ENCODE assay signal across 12 cellular contexts in genomic region chr19:16323532-16323931, GRCh38. TPM values are rescaled to one million over a fixed set of nuclear protein-coding genes. Genes with fewer than 3 reads are reported as not detected.
DNase-seq lines count a peak whose midpoint lies in the region; TF ChIP-seq lines count a peak whose summit lies in the region.
"Had no signal": no experiment of that assay in that cellular context is flagged by ENCODE, and none has a peak within 500 bp of the region (broad histone marks: within the 10 kb centered on the region; RNA-seq: fewer than 3 reads in every experiment).

No MANE protein-coding gene starts in this region.

- peaks cover 0 to 29% (median 11%) of the 10 kb centered on the region in 8 donors for H3K9me3 Mint-ChIP-seq in CD4-positive, alpha-beta memory T cell
- H3K9me3 Mint-ChIP-seq in type B pancreatic cell, result no peaks in the 10 kb centered on the region
- H3K9me3 Mint-ChIP-seq: activated T-cell treated with anti-CD3 and anti-CD28 coated beads, Interleukin-2, amount 50 U/mL, for 4 hours had no signal

- POLR2A ChIA-PET in CD4-positive, alpha-beta memory T cell (lab: Charles Lee; ENCODE audit: partially characterized antibody), result interaction anchor here (0.6 to 32.3 kb wide), 12 partner anchors 8 to 253 kb away, joined by 3 to 6478 read pairs (median 12); partner anchors contain the start of genes FAM32A and TPM4

- TF ChIP-seq POLR2A in esophagus squamous epithelium (IDR thresholded peaks at IDR 0.05) (no peak), sigmoid colon (IDR thresholded peaks at IDR 0.05) (no peak)

- intact Hi-C loops in CD4-positive, alpha-beta memory T cell (cut with micrococcal nuclease), result loop anchor here (5.0 kb wide), 3 partner anchors 41 to 76 kb away; no protein-coding TSS in a partner anchor
- intact Hi-C loops in esophagus squamous epithelium (cut with DNase I), result no loop called here
- intact Hi-C loops in sigmoid colon (cut with DNase I), result no loop called here

- H3K27ac ChIP-seq in CD4-positive, alpha-beta memory T cell (ENCODE audit: low read depth, low read length), result peak overlapping the region; percentile 95
- H3K27ac ChIP-seq in KMS-11 (no peak overlapping the region), esophagus squamous epithelium (peak overlapping the region in 3 of 4 donors; percentile 67 to 96 (median 96)), sigmoid colon (peak overlapping the region; percentile 94 to 97 (median 97))

- H3K79me2 ChIP-seq in KMS-11 (ENCODE audit: insufficient read depth, low read depth), result no peaks in the 10 kb centered on the region

- TF ChIP-seq EP300 in sigmoid colon (IDR thresholded peaks at IDR 0.05), result no peak

- 65 to 84% methylated on average over 2 to 3 of the region's 4 CpGs for WGBS in esophagus squamous epithelium, 2 donors
- 69 to 89% methylated on average over 4 of the region's 4 CpGs for WGBS in sigmoid colon, 2 donors

- H3K27ac Mint-ChIP-seq in CD4-positive, alpha-beta memory T cell, result peak overlapping the region; percentile 96 to 98 (median 98)
- no peak overlapping the region for H3K27ac Mint-ChIP-seq in type B pancreatic cell

- DNase-seq in CD4-positive, alpha-beta memory T cell, result no peak
- DNase-seq in esophagus squamous epithelium (lab: John Stamatoyannopoulos, UW) (no peak), sigmoid colon (no peak), NCI-H69 (lab: John Stamatoyannopoulos, UW) (no peak), NCI-H2227 treated with DMSO at 0.1 percent for 48 hours (lab: John Stamatoyannopoulos, UW) (no peak), type B pancreatic cell (ENCODE audit: extremely low spot score, unreplicated experiment) (no peak)
- no peak for DNase-seq in central memory CD4-positive, alpha-beta T cell
- DNase-seq: activated T-cell treated with anti-CD3 and anti-CD28 coated beads, Interleukin-2, amount 50 U/mL, for 4 hours; NCI-H1417 treated with DMSO at 0.1 percent for 48 hours; NCI-H524 treated with DMSO at 0.1 percent for 48 hours had no signal

- no peak overlapping the region for H2AFZ ChIP-seq in KMS-11 (ENCODE audit: low read depth)

- peak overlapping the region; percentile 77 to 87 (median 83) for H3K4me3 Mint-ChIP-seq in CD4-positive, alpha-beta memory T cell
- no peak overlapping the region for H3K4me3 Mint-ChIP-seq in type B pancreatic cell

- peaks cover 10 to 59% (median 26%) of the 10 kb centered on the region in 4 donors for H3K4me1 Mint-ChIP-seq in CD4-positive, alpha-beta memory T cell
- no peaks in the 10 kb centered on the region for H3K4me1 Mint-ChIP-seq in type B pancreatic cell (ENCODE audit: unreplicated experiment)

- CTCF ChIA-PET in CD4-positive, alpha-beta memory T cell (lab: Charles Lee; ENCODE audit: partially characterized antibody), result interaction anchor here (1.3 to 2.2 kb wide), 4 partner anchors 60 to 76 kb away, joined by 4 to 11 read pairs (median 7); no protein-coding TSS in a partner anchor

- TF ChIP-seq CTCF in KMS-11 (conservative IDR thresholded peaks at IDR 0.05; ENCODE audit: low read depth, low read length), result no peak
- no peak for TF ChIP-seq CTCF in esophagus squamous epithelium (IDR thresholded peaks at IDR 0.05)
- TF ChIP-seq CTCF in sigmoid colon (IDR thresholded peaks at IDR 0.05), result no peak
- TF ChIP-seq CTCF in type B pancreatic cell (conservative IDR thresholded peaks at IDR 0.05), result no peak

- peak overlapping the region; percentile 71; the same call in 1 of the 2 replicates for H3K9ac ChIP-seq in KMS-11

- no peaks in the 10 kb centered on the region for H3K9me3 ChIP-seq in CD4-positive, alpha-beta memory T cell (ENCODE audit: control insufficient read depth in 1 of 2, low read length in 2 of 2)
- H3K9me3 ChIP-seq in esophagus squamous epithelium (no peaks in the 10 kb centered on the region), sigmoid colon (no peaks in the 10 kb centered on the region)
- H3K9me3 ChIP-seq: prostate gland had no signal

- peaks cover 27% of the 10 kb centered on the region for H3K4me1 ChIP-seq in CD4-positive, alpha-beta memory T cell (ENCODE audit: insufficient read depth, low read length)
- H3K4me1 ChIP-seq in KMS-11 (ENCODE audit: low read depth, poor library complexity, severe bottlenecking) (peaks cover 29% of the 10 kb centered on the region), esophagus squamous epithelium (peaks cover 16 to 44% (median 21%) of the 10 kb centered on the region in 3 donors), sigmoid colon (peaks cover 0 to 35% (median 32%) of the 10 kb centered on the region in 4 donors)
- H3K4me1 ChIP-seq: prostate gland had no signal

- no peaks in the 10 kb centered on the region for H3K27me3 ChIP-seq in CD4-positive, alpha-beta memory T cell (ENCODE audit: insufficient read depth, low read length)
- H3K27me3 ChIP-seq in KMS-11 (ENCODE audit: insufficient read depth, low read depth) (no peaks in the 10 kb centered on the region; the same call in 1 of the 2 replicates), esophagus squamous epithelium (peaks cover 0 to 16% (median 0%) of the 10 kb centered on the region in 4 donors), sigmoid colon (no peaks in the 10 kb centered on the region)

- H3K36me3 ChIP-seq in CD4-positive, alpha-beta memory T cell (ENCODE audit: insufficient read depth, low read length), result peaks cover 29% of the 10 kb centered on the region
- no peaks in the 10 kb centered on the region for H3K36me3 ChIP-seq in KMS-11 (ENCODE audit: insufficient read depth)
- peaks cover 0 to 22% (median 0%) of the 10 kb centered on the region in 3 donors for H3K36me3 ChIP-seq in esophagus squamous epithelium
- H3K36me3 ChIP-seq in sigmoid colon, result peaks cover 4 to 25% (median 9%) of the 10 kb centered on the region in 4 donors
- H3K36me3 ChIP-seq: prostate gland had no signal

- peaks cover 29 to 30% of the 10 kb centered on the region in 2 donors for H3K36me3 Mint-ChIP-seq in CD4-positive, alpha-beta memory T cell
- H3K36me3 Mint-ChIP-seq in type B pancreatic cell, result no peaks in the 10 kb centered on the region

- no peak overlapping the region for H3K4me3 ChIP-seq in CD4-positive, alpha-beta memory T cell (ENCODE audit: low read length in 2 of 2)
- H3K4me3 ChIP-seq in KMS-11 (IDR thresholded peaks at IDR 0.05; ENCODE audit: insufficient read depth, low read depth, low read length), result no peak overlapping the region
- H3K4me3 ChIP-seq in esophagus squamous epithelium, result no peak overlapping the region
- H3K4me3 ChIP-seq in sigmoid colon, result no peak overlapping the region

- peak overlapping the region; percentile 87; the same call in 1 of the 2 replicates for H3K4me2 ChIP-seq in KMS-11

- no peaks in the 10 kb centered on the region for H4K20me1 ChIP-seq in KMS-11 (ENCODE audit: insufficient read depth)

- H3K27me3 Mint-ChIP-seq in CD4-positive, alpha-beta memory T cell, result peaks cover 0 to 7% of the 10 kb centered on the region in 2 donors
- peaks cover 70% of the 10 kb centered on the region for H3K27me3 Mint-ChIP-seq in type B pancreatic cell

RNA-seq across cellular contexts. Expression of gene KLF2, which starts 1.1 kb away (rescaled TPM):
- total RNA-seq in CD4-positive, alpha-beta memory T cell, result 100 to 1,000 TPM; 425 to 437 TPM
- polyA plus RNA-seq in CD4-positive, alpha-beta memory T cell, result 100 to 1,000 TPM; 120 to 300 TPM
- 10 to 100 TPM in 1 of 4 donors, 1 to 10 TPM in 3; 4.2 to 11.4 (median 8.0) TPM for total RNA-seq in esophagus squamous epithelium
- total RNA-seq in sigmoid colon, result 10 to 100 TPM; 17.1 to 49.3 (median 28.3) TPM
- polyA plus RNA-seq in sigmoid colon, result 10 to 100 TPM in 1 of 3 donors, 1 to 10 TPM in 2; 2.8 to 25.9 (median 3.6) TPM
- 1.4 and 2.1 TPM in 2 replicates for total RNA-seq in type B pancreatic cell (ENCODE audit: low replicate concordance)

Comparison
In these comparisons a context has a peak if more than half of its experiments do, and no peak if none do; other contexts are left out.
1. RNA of gene KLF2, which starts 1.1 kb away (total RNA-seq): 425 to 437 TPM in CD4-positive, alpha-beta memory T cell; 17.1 to 49.3 TPM in sigmoid colon, 4.2 to 11.4 TPM in esophagus squamous epithelium and 1.4 to 2.1 TPM in type B pancreatic cell; every median in the first group is over 4 times any median in the second.